ENCODE assay signal across 8 cellular contexts in the genomic region with DNA sequence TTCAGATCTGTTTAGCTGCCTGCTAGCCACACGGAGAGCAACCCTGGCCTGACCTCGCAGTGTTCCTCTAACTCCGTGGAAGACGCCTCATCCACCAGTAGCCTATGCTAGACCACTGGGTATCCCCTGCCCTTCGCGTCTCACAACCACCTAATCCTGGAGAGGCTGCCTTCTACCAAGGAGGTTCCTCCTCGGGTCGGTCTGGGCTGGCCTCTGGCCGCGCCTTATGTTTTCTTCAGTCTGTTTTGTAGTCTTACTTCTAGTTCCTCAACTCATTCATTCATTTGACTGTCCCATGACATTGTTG. TPM values are rescaled to one million over a fixed set of nuclear protein-coding genes. Genes with fewer than 3 reads are reported as not detected.
DNase-seq lines count a peak whose midpoint lies in the region; ATAC-seq and TF ChIP-seq lines count a peak whose summit lies in the region.

No MANE protein-coding gene starts in this region.

- ATAC-seq in right lobe of liver = no peak
- ATAC-seq in GM19395 (IDR thresholded peaks at IDR 0.05; ENCODE audit: unreplicated experiment) = no peak
- ATAC-seq in GM21515 (IDR thresholded peaks at IDR 0.05; ENCODE audit: unreplicated experiment) = no peak

- H3K36me3 ChIP-seq in right lobe of liver = peaks cover 0 to 7% (median 0%) of the 10 kb centered on the region in 4 donors

- intact Hi-C loops in right lobe of liver (cut with DNase I) = no loop called here

- H3K27me3 ChIP-seq in right lobe of liver = no peaks in the 10 kb centered on the region

- H3K27ac ChIP-seq in right lobe of liver = peak overlapping the region in 2 of 3 donors; percentile 71 to 80

- peak overlapping the region; percentile 79 for H3K27ac Mint-ChIP-seq in activated T-cell treated with anti-CD3 and anti-CD28 coated beads, Interleukin-2, amount 50 U/mL, for 24 hours
- H3K27ac Mint-ChIP-seq in type B pancreatic cell = peak overlapping the region; percentile 66

- peaks cover 2% of the 10 kb centered on the region for H3K36me3 Mint-ChIP-seq in activated T-cell treated with anti-CD3 and anti-CD28 coated beads, Interleukin-2, amount 50 U/mL, for 24 hours (ENCODE audit: low read depth)
- peaks cover 9% of the 10 kb centered on the region for H3K36me3 Mint-ChIP-seq in type B pancreatic cell

- no peak for DNase-seq in activated T-cell treated with anti-CD3 and anti-CD28 coated beads, Interleukin-2, amount 50 U/mL, for 24 hours
- DNase-seq in activated T-cell treated with anti-CD3 and anti-CD28 coated beads, Interleukin-2, amount 50 U/mL, for 48 hours = no peak
- no peak for DNase-seq in astrocyte of the spinal cord (ENCODE audit: low read depth, low spot score)
- no peak for DNase-seq in right lobe of liver
- no peak for DNase-seq in type B pancreatic cell (ENCODE audit: extremely low spot score, unreplicated experiment)
- DNase-seq in NCI-H2029 (lab: John Stamatoyannopoulos, UW) = no peak

- H3K9me3 ChIP-seq in right lobe of liver = no peaks in the 10 kb centered on the region

- TF ChIP-seq CTCF in astrocyte of the spinal cord (IDR thresholded peaks at IDR 0.05; ENCODE audit: low read depth, low read length) = no peak
- no peak for TF ChIP-seq CTCF in right lobe of liver (IDR thresholded peaks at IDR 0.05)
- TF ChIP-seq CTCF in type B pancreatic cell (conservative IDR thresholded peaks at IDR 0.05) = no peak

- H3K9me3 Mint-ChIP-seq in activated T-cell treated with anti-CD3 and anti-CD28 coated beads, Interleukin-2, amount 50 U/mL, for 24 hours = no peaks in the 10 kb centered on the region
- no peaks in the 10 kb centered on the region for H3K9me3 Mint-ChIP-seq in type B pancreatic cell

- H3K4me1 Mint-ChIP-seq in activated T-cell treated with anti-CD3 and anti-CD28 coated beads, Interleukin-2, amount 50 U/mL, for 24 hours (ENCODE audit: low read depth) = peaks cover 29% of the 10 kb centered on the region
- peaks cover 34% of the 10 kb centered on the region for H3K4me1 Mint-ChIP-seq in type B pancreatic cell (ENCODE audit: unreplicated experiment)

- TF ChIP-seq POLR2A in right lobe of liver (IDR thresholded peaks at IDR 0.05) = no peak

- H3K4me3 ChIP-seq in astrocyte of the spinal cord (ENCODE audit: low read depth, low read length) = peak overlapping the region; percentile 87
- peak overlapping the region; percentile 57 to 68 (median 63) for H3K4me3 ChIP-seq in right lobe of liver

- WGBS in right lobe of liver (ENCODE audit: insufficient coverage, low coverage, low lambda C conversion rate, missing lambda C conversion rate) = 57% methylated on average over 6 of the region's 10 CpGs

- in situ Hi-C loops in astrocyte of the spinal cord (cut with HindIII; ENCODE audit: low sequenced_read_pairs) = no loop called here

- H3K27me3 Mint-ChIP-seq in activated T-cell treated with anti-CD3 and anti-CD28 coated beads, Interleukin-2, amount 50 U/mL, for 24 hours = no peaks in the 10 kb centered on the region
- H3K27me3 Mint-ChIP-seq in type B pancreatic cell = no peaks in the 10 kb centered on the region

- peak overlapping the region; percentile 76 for H3K4me3 Mint-ChIP-seq in activated T-cell treated with anti-CD3 and anti-CD28 coated beads, Interleukin-2, amount 50 U/mL, for 24 hours
- peak overlapping the region; percentile 91 for H3K4me3 Mint-ChIP-seq in type B pancreatic cell

- H3K4me1 ChIP-seq in right lobe of liver = peaks cover 0 to 2% (median 0%) of the 10 kb centered on the region in 4 donors

RNA-seq across cellular contexts. Expression of gene TPM2, which starts 1.6 kb away (rescaled TPM):
- 10 to 100 TPM in 4 of 6 experiments, 1 to 10 TPM in 2; 4.7 to 23.3 (median 12.4) TPM for total RNA-seq in right lobe of liver
- total RNA-seq in type B pancreatic cell (ENCODE audit: low replicate concordance) = 17.7 and 241 TPM in 2 replicates

RNA-seq across cellular contexts. Expression of gene CA9, which starts 17.6 kb away (rescaled TPM):
- total RNA-seq in right lobe of liver (1 to 10 TPM in 1 of 6 experiments, under 1 TPM in 4, not detected in 1; 0.64 to 1.6 (median 0.93) TPM), type B pancreatic cell (ENCODE audit: low replicate concordance) (1.5 TPM in 1 of 2 replicates, not detected in the other)

RNA-seq across cellular contexts. Expression of gene ARHGEF39, which starts 26.3 kb away (rescaled TPM):
- total RNA-seq in right lobe of liver = 1 to 10 TPM in 1 of 6 experiments, under 1 TPM in 5; 0.11 to 3.6 (median 0.43) TPM
- 7.1 and 14.2 TPM in 2 replicates for total RNA-seq in type B pancreatic cell (ENCODE audit: low replicate concordance)

RNA-seq across cellular contexts. Expression of gene CCDC107, which starts 33.2 kb away (rescaled TPM):
- total RNA-seq in right lobe of liver (10 to 100 TPM; 10.0 to 24.2 (median 15.3) TPM), type B pancreatic cell (ENCODE audit: low replicate concordance) (15.6 and 17.2 TPM in 2 replicates)

RNA-seq across cellular contexts. Expression of gene RMRP, which starts 33.5 kb away (rescaled TPM):
- total RNA-seq in right lobe of liver = over 10,000 TPM in 2 of 6 experiments, 1,000 to 10,000 TPM in 4; 1,534 to 17,791 (median 6,650) TPM
- total RNA-seq in type B pancreatic cell (ENCODE audit: low replicate concordance) = 16,039 and 18,328 TPM in 2 replicates
